In the genomic region with DNA sequence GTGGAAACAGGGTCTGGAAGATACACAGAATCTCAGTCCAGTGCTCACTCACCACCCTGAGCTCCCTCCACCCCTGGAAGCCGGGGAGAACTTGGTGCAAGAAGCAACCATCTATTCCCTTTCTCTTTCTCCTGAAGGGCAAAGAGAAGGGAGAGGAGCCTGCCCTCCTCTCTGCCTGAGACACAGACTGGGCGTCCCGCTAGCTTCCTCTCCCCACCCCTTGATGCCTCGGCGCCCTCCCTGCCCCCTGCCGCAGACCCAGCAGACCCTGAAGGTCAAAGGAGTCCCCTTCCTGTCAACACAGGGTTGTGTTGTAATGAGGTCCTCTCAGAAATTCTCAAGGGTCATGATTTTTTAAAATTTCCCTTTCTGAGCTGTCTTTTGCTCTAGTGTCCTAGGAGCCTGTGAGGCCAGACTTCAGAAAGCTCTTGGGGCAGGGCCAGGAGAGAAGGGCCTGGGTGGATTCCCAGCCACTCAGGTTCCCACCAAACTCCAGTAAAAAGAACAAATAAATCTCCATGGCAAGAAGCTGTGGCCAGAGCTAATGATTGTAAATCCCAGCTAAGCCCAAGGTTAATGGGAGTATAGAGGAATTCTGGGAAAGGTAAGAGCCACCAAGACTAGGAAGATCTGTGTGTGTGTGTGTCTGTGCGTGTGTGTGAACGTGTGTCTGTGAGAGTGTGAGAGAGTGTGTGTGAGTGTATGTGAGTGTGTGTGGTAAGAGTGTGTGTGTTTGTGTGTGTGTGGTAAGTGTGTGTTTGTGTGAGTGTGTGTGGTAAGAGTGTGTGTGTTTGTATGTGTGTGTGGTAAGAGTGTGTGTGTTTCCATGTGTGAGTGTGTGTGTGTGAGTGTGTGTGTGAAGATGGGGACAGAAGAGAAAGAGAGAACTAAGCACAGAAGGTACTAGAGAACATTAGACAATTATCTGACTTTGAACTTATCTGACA, we compare ENCODE assay signal across 1 cellular context.
A peak's percentile ranks its signal among the peaks of the same experiment; 100 is the strongest.
TF ChIP-seq lines count a peak whose summit lies in the region.

No MANE protein-coding gene starts in this region.

TF ChIP-seq in HepG2, 621 proteins besides CTCF, POLR2A, EP300 and RAD21 (continued from another document):
- TF ChIP-seq, protein P1, sequence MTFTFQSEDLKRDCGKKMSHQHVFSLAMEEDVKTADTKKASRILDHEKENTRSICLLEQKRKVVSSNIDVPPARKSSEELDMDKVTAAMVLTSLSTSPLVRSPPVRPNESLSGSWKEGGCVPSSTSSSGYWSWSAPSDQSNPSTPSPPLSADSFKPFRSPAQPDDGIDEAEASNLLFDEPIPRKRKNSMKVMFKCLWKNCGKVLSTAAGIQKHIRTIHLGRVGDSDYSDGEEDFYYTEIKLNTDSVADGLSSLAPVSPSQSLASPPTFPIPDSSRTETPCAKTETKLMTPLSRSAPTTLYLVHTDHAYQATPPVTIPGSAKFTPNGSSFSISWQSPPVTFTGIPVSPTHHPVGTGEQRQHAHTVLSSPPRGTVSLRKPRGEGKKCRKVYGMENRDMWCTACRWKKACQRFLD (CRISPR knock-in tag; IDR thresholded peaks at IDR 0.05; ENCODE audit: borderline replicate concordance), result peak; percentile 84; the same call in 1 of the 2 replicates
- TF ChIP-seq AKAP8 (CRISPR knock-in tag; IDR thresholded peaks at IDR 0.05) (no peak), HHEX (CRISPR knock-in tag; IDR thresholded peaks at IDR 0.05) (no peak), ATF1 (CRISPR knock-in tag; IDR thresholded peaks at IDR 0.05) (no peak), GTF3A (CRISPR knock-in tag; conservative IDR thresholded peaks at IDR 0.05) (0 out of 2 replicates have a peak, but pooled peaks have one; percentile 36), ZNF777 (CRISPR knock-in tag; IDR thresholded peaks at IDR 0.05) (no peak), ZBTB8A (CRISPR knock-in tag; IDR thresholded peaks at IDR 0.05; ENCODE audit: borderline replicate concordance, low read depth) (no peak), ZNF350 (CRISPR knock-in tag; IDR thresholded peaks at IDR 0.05; ENCODE audit: borderline replicate concordance, low read depth) (no peak), FOXJ3 (CRISPR knock-in tag; IDR thresholded peaks at IDR 0.05; ENCODE audit: borderline replicate concordance) (no peak), CCAR2 (optimal IDR thresholded peaks at IDR 0.05; ENCODE audit: low read depth, low read length) (no peak), MTA3 (CRISPR knock-in tag; IDR thresholded peaks at IDR 0.05) (no peak), SOX6 (IDR thresholded peaks at IDR 0.05) (no peak; the same call in 1 of the 2 replicates), SOX6 (CRISPR knock-in tag; IDR thresholded peaks at IDR 0.05) (no peak), SP5 (CRISPR knock-in tag; IDR thresholded peaks at IDR 0.05; ENCODE audit: borderline replicate concordance, low read depth) (no peak), ZNF251 (CRISPR knock-in tag; IDR thresholded peaks at IDR 0.05) (0 out of 2 replicates have a peak, but pooled peaks have one; percentile 49), ZNF260 (CRISPR knock-in tag; IDR thresholded peaks at IDR 0.05; ENCODE audit: borderline replicate concordance, low read depth) (no peak), PLSCR1 (CRISPR knock-in tag; IDR thresholded peaks at IDR 0.05; ENCODE audit: borderline replicate concordance) (no peak), ZNF263 (CRISPR knock-in tag; IDR thresholded peaks at IDR 0.05) (no peak), ZNF816 (CRISPR knock-in tag; IDR thresholded peaks at IDR 0.05; ENCODE audit: borderline replicate concordance) (no peak), FOXP1 (IDR thresholded peaks at IDR 0.05) (peak; percentile 74; the same call in 1 of the 2 replicates), FOXP1 (CRISPR knock-in tag; IDR thresholded peaks at IDR 0.05) (no peak), ZNF253 (CRISPR knock-in tag; IDR thresholded peaks at IDR 0.05; ENCODE audit: borderline replicate concordance) (no peak), RFXAP (CRISPR knock-in tag; IDR thresholded peaks at IDR 0.05; ENCODE audit: borderline replicate concordance) (no peak), RAD51 (IDR thresholded peaks at IDR 0.05; ENCODE audit: borderline replicate concordance) (peak; percentile 36; the same call in 1 of the 2 replicates), KDM2A (CRISPR knock-in tag; IDR thresholded peaks at IDR 0.05; ENCODE audit: borderline replicate concordance, low read depth) (0 out of 2 replicates have a peak, but pooled peaks have one; percentile 32), MAFK (conservative IDR thresholded peaks at IDR 0.05 in 1 of 2, IDR thresholded peaks at IDR 0.05 in 1 of 2; ENCODE audit: low read length in 2 of 2) (no peak), HNRNPH1 (optimal IDR thresholded peaks at IDR 0.05; ENCODE audit: low read depth, low read length) (no peak)
- TF ChIP-seq, protein P2, sequence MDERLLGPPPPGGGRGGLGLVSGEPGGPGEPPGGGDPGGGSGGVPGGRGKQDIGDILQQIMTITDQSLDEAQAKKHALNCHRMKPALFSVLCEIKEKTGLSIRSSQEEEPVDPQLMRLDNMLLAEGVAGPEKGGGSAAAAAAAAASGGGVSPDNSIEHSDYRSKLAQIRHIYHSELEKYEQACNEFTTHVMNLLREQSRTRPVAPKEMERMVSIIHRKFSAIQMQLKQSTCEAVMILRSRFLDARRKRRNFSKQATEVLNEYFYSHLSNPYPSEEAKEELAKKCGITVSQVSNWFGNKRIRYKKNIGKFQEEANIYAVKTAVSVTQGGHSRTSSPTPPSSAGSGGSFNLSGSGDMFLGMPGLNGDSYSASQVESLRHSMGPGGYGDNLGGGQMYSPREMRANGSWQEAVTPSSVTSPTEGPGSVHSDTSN (CRISPR knock-in tag; IDR thresholded peaks at IDR 0.05), result no peak
